Comparison of ENCODE assay signal across 16 cellular contexts in the genomic region with DNA sequence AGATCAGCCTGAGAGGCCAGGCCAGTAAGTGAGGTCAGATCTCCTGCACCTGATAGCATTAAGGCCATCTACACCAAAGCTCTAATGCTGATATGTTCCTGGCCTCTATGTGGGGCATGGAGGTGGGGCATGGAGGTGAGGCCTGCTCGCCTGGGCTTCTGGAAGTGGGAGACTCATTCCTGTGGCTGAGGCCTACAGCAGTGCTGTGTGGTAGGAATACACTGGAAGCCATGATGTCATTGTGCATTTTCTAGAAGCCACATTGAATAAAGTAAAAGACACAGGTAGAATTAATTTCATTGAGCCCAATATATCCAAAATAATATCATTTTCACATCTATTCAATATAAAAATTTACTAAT. TPM values are rescaled to one million over a fixed set of nuclear protein-coding genes. Genes with fewer than 3 reads are reported as not detected.
"Had no signal": no experiment of that assay in that cellular context is flagged by ENCODE, and none has a peak within 500 bp of the region (broad histone marks: within the 10 kb centered on the region; RNA-seq: fewer than 3 reads in every experiment).

No MANE protein-coding gene starts in this region.

- DNase-seq: activated CD4-positive, alpha-beta T cell treated with anti-CD3 and anti-CD28 coated beads, Interleukin-2, amount 10 ng/mL, durations not matched to agents 24 days and 14 days; activated naive CD4-positive, alpha-beta T cell treated with Interleukin-2 at 50 U/mL for 16 hours; activated naive CD8-positive, alpha-beta T cell treated with anti-CD3 and anti-CD28 coated beads, Interleukin-2, amount 50 U/mL, for 24 hours; caudate nucleus; effector CD4-positive, alpha-beta T cell; left ventricle myocardium superior; posterior cingulate gyrus; right cardiac atrium; T-helper 1 cell had no signal

- ATAC-seq: activated naive CD8-positive, alpha-beta T cell treated with anti-CD3 and anti-CD28 coated beads, Interleukin-2, amount 50 U/mL, for 24 hours; left ventricle myocardium superior; right cardiac atrium; stimulated activated memory B cell treated with anti-CD40 and anti-IgM and Interleukin-4, amounts not matched to agents 10 μg/mL and 1 μg/mL and 100 μg/mL, for 72 hours; WTC11 had no signal

- H3K27ac ChIP-seq: coronary artery had no signal

- H3K4me3 ChIP-seq: coronary artery had no signal

RNA-seq across cellular contexts. Expression of gene PNPLA5, which starts 34.5 kb away (rescaled TPM):
- total RNA-seq: activated CD4-positive, alpha-beta T cell treated with anti-CD3 and anti-CD28 coated beads, Interleukin-2, amount 10 ng/mL, durations not matched to agents 24 days and 14 days; kidney epithelial cell; left ventricle myocardium superior; mesothelial cell of epicardium; myocyte; right cardiac atrium; subcutaneous adipose tissue had no signal
